Comparison of ENCODE assay signal across 2 cellular contexts in genomic region chr9:107270580-107270979, GRCh38.
TF ChIP-seq lines count a peak whose summit lies in the region.

No MANE protein-coding gene starts in this region.

TF ChIP-seq in HCT116, 20 proteins besides CTCF, POLR2A, EP300 and RAD21:
- no peak for TF ChIP-seq ATF3 (IDR thresholded peaks at IDR 0.05)
- no peak for TF ChIP-seq FOSL1 (IDR thresholded peaks at IDR 0.05; ENCODE audit: low read depth)
- TF ChIP-seq CBX3 (IDR thresholded peaks at IDR 0.05; ENCODE audit: low read depth): no peak
- TF ChIP-seq ZFX (IDR thresholded peaks at IDR 0.05): no peak
- TF ChIP-seq EGR1 (IDR thresholded peaks at IDR 0.05; ENCODE audit: low read depth): no peak
- no peak for TF ChIP-seq EZH2 (IDR thresholded peaks at IDR 0.05)
- no peak for TF ChIP-seq CEBPB (IDR thresholded peaks at IDR 0.05; ENCODE audit: low read depth)
- no peak for TF ChIP-seq REST (IDR thresholded peaks at IDR 0.05; ENCODE audit: low read depth)
- TF ChIP-seq POLR2AphosphoS5 (IDR thresholded peaks at IDR 0.05; ENCODE audit: low read depth, low read length): no peak
- no peak for TF ChIP-seq JUND (IDR thresholded peaks at IDR 0.05)
- TF ChIP-seq MAX (IDR thresholded peaks at IDR 0.05): no peak
- TF ChIP-seq ZNF274 (IDR thresholded peaks at IDR 0.05; ENCODE audit: low read depth, low read length): no peak
- TF ChIP-seq YY1 (IDR thresholded peaks at IDR 0.05; ENCODE audit: extremely low read depth, insufficient replicate concordance, low read depth, low read length): no peak
- no peak for TF ChIP-seq ELF1 (IDR thresholded peaks at IDR 0.05; ENCODE audit: borderline replicate concordance, low read depth)
- TF ChIP-seq TCF7L2 (IDR thresholded peaks at IDR 0.05; ENCODE audit: borderline replicate concordance, extremely low read depth, insufficient read depth, insufficient read length): no peak
- TF ChIP-seq ZBTB33 (IDR thresholded peaks at IDR 0.05; ENCODE audit: extremely low read depth, insufficient replicate concordance, low read length): no peak
- TF ChIP-seq SIN3A (IDR thresholded peaks at IDR 0.05; ENCODE audit: low read depth): no peak
- TF ChIP-seq SRF (IDR thresholded peaks at IDR 0.05; ENCODE audit: low read depth): no peak

TF ChIP-seq in SK-N-SH, 30 proteins besides CTCF, POLR2A, EP300 and RAD21:
- TF ChIP-seq CHD2 (IDR thresholded peaks at IDR 0.05; ENCODE audit: low read length, partially characterized antibody): no peak
- no peak for TF ChIP-seq TCF12 (IDR thresholded peaks at IDR 0.05)
- no peak for TF ChIP-seq SMC3 (IDR thresholded peaks at IDR 0.05; ENCODE audit: low read depth, low read length)
- no peak for TF ChIP-seq USF2 (IDR thresholded peaks at IDR 0.05; ENCODE audit: borderline replicate concordance, low read depth, low read length)
- TF ChIP-seq FOXJ3 (CRISPR knock-in tag; IDR thresholded peaks at IDR 0.05): no peak
- TF ChIP-seq MEF2A (IDR thresholded peaks at IDR 0.05; ENCODE audit: borderline replicate concordance, low read depth): no peak
- no peak for TF ChIP-seq NFIC (IDR thresholded peaks at IDR 0.05; ENCODE audit: borderline replicate concordance)
- no peak for TF ChIP-seq ZBTB33 (IDR thresholded peaks at IDR 0.05; ENCODE audit: borderline replicate concordance, low read depth)
- no peak for TF ChIP-seq YY1 (IDR thresholded peaks at IDR 0.05; ENCODE audit: low read depth)
- TF ChIP-seq GATA2 (CRISPR knock-in tag; IDR thresholded peaks at IDR 0.05): no peak
- no peak for TF ChIP-seq USF1 (IDR thresholded peaks at IDR 0.05; ENCODE audit: borderline replicate concordance, low read depth)
- no peak for TF ChIP-seq IRF3 (IDR thresholded peaks at IDR 0.05; ENCODE audit: low read depth, low read length)
- TF ChIP-seq RFX5 (IDR thresholded peaks at IDR 0.05; ENCODE audit: low read length): no peak
- TF ChIP-seq MXI1 (IDR thresholded peaks at IDR 0.05; ENCODE audit: low read depth, low read length): no peak
- no peak for TF ChIP-seq JUND (IDR thresholded peaks at IDR 0.05)
- TF ChIP-seq RXRA (IDR thresholded peaks at IDR 0.05; ENCODE audit: borderline replicate concordance, low read depth): no peak
